In the genomic region with DNA sequence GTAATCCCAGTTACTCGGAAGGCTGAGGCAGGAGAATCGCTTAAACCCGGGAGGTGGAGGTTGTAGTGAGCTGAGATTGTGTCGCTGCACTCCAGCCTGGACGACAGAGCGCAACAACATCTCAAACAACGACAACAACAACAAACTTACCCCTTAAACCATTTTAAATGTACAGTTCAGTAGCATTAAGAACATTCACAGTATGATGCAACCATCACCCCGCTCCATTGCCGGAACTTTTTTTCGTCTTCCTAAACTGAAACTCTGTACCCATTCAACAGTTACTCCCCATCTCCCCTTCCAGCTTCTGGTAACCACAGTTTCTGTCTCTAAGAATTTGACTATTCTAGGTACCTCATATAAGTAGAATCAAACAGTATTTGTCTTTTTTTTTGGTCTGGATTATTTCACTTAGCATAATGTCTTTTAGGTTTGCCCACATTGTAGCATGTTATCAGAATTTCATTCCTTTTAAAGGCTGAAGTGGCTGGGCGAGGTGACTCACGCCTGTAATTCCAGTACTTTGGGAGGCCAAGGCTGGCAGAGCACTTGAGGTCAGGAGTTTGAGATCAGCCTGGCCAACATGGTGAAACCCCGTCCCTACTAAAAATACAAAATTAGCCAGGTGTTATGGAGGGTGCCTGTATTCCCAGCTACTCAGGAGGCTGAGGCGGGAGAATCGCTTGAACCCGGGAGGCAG, we compare ENCODE assay signal across 22 cellular contexts. TPM values are rescaled to one million over a fixed set of nuclear protein-coding genes. Genes with fewer than 3 reads are reported as not detected.
DNase-seq lines count a peak whose midpoint lies in the region; ATAC-seq lines count a peak whose summit lies in the region.
"Had no signal": no experiment of that assay in that cellular context is flagged by ENCODE, and none has a peak within 500 bp of the region (broad histone marks: within the 10 kb centered on the region; RNA-seq: fewer than 3 reads in every experiment).

No MANE protein-coding gene starts in this region.

- peaks cover 5% of the 10 kb centered on the region for H3K9me3 Mint-ChIP-seq in T-helper 2 cell treated with Interferon-gamma antibody and Interleukin-4, amounts not matched to agents 5 μg/mL and 100 μg/mL, for 36 hours
- H3K9me3 Mint-ChIP-seq in activated CD8-positive, alpha-beta T cell treated with anti-CD3 and anti-CD28 coated beads, Interleukin-2, amount 10 ng/mL, durations not matched to agents 7 days and 5 days (ENCODE audit: insufficient read depth) = peaks cover 11% of the 10 kb centered on the region

- no peak for DNase-seq in T-helper 2 cell treated with Interferon-gamma antibody and Interleukin-4, amounts not matched to agents 5 μg/mL and 100 μg/mL, for 36 hours (ENCODE audit: low spot score)
- DNase-seq in T-helper 2 cell (no peak), EL (peak; percentile 14), iris pigment epithelial cell (ENCODE audit: low read depth) (peak; percentile 15), COR-L47 (lab: John Stamatoyannopoulos, UW) (no peak), hepatic stellate cell (ENCODE audit: low spot score) (no peak)
- DNase-seq in activated CD8-positive, alpha-beta T cell treated with anti-CD3 and anti-CD28 coated beads, Interleukin-2, amount 10 ng/mL, durations not matched to agents 7 days and 5 days = no peak
- DNase-seq: Calu3; NCI-H1694; NCI-H748 treated with DMSO at 0.1 percent for 48 hours; occipital lobe; OCI-M1; SIG-M5; stimulated activated naive B cell treated with anti-CD40 and anti-IgM and Interleukin-4, amounts not matched to agents 10 μg/mL and 1 μg/mL and 100 μg/mL, for 72 hours; transverse colon; WERI-Rb-1 had no signal

- CTCF ChIA-PET in activated CD8-positive, alpha-beta T cell treated with anti-CD3 and anti-CD28 coated beads, Interleukin-2, amount 10 ng/mL, durations not matched to agents 7 days and 5 days (lab: Charles Lee) = interaction anchor here (4.6 to 13.9 kb wide), 4 partner anchors 21 to 41 kb away, joined by 58 to 232 read pairs (median 155); a partner anchor contains a TSS

- H3K4me1 Mint-ChIP-seq in T-helper 2 cell treated with Interferon-gamma antibody and Interleukin-4, amounts not matched to agents 5 μg/mL and 100 μg/mL, for 36 hours (ENCODE audit: low read depth) = peaks cover 54% of the 10 kb centered on the region
- peaks cover 69% of the 10 kb centered on the region for H3K4me1 Mint-ChIP-seq in activated CD8-positive, alpha-beta T cell treated with anti-CD3 and anti-CD28 coated beads, Interleukin-2, amount 10 ng/mL, durations not matched to agents 7 days and 5 days (ENCODE audit: low read depth)

- H3K27ac Mint-ChIP-seq in T-helper 2 cell treated with Interferon-gamma antibody and Interleukin-4, amounts not matched to agents 5 μg/mL and 100 μg/mL, for 36 hours = peak overlapping the region; percentile 73
- H3K27ac Mint-ChIP-seq in activated CD8-positive, alpha-beta T cell treated with anti-CD3 and anti-CD28 coated beads, Interleukin-2, amount 10 ng/mL, durations not matched to agents 7 days and 5 days = peak overlapping the region; percentile 85
- H3K27ac Mint-ChIP-seq: dendritic cell treated with granulocyte-macrophage colony-stimulating factor and Interleukin-4, amounts not matched to agents 40 ng/mL and 50 ng/mL, for 4 days had no signal

- no peaks in the 10 kb centered on the region for H3K27me3 Mint-ChIP-seq in T-helper 2 cell treated with Interferon-gamma antibody and Interleukin-4, amounts not matched to agents 5 μg/mL and 100 μg/mL, for 36 hours (ENCODE audit: low read depth)
- H3K27me3 Mint-ChIP-seq in activated CD8-positive, alpha-beta T cell treated with anti-CD3 and anti-CD28 coated beads, Interleukin-2, amount 10 ng/mL, durations not matched to agents 7 days and 5 days (ENCODE audit: low read depth) = no peaks in the 10 kb centered on the region

- POLR2A ChIA-PET in activated CD8-positive, alpha-beta T cell treated with anti-CD3 and anti-CD28 coated beads, Interleukin-2, amount 10 ng/mL, durations not matched to agents 7 days and 5 days (lab: Charles Lee) = interaction anchor here (0.6 to 11.3 kb wide), 4 partner anchors 22 to 86 kb away, joined by 3 to 431 read pairs (median 92); a partner anchor contains a TSS

- ATAC-seq in activated CD8-positive, alpha-beta T cell treated with anti-CD3 and anti-CD28 coated beads, Interleukin-2, amount 10 ng/mL, durations not matched to agents 7 days and 5 days = no peak
- ATAC-seq in GM19395 (IDR thresholded peaks at IDR 0.05; ENCODE audit: unreplicated experiment) = no peak
- ATAC-seq: stimulated activated naive B cell treated with anti-CD40 and anti-IgM and Interleukin-4, amounts not matched to agents 10 μg/mL and 1 μg/mL and 100 μg/mL, for 72 hours had no signal

- H3K36me3 Mint-ChIP-seq in T-helper 2 cell treated with Interferon-gamma antibody and Interleukin-4, amounts not matched to agents 5 μg/mL and 100 μg/mL, for 36 hours (ENCODE audit: low read depth) = peaks cover 62% of the 10 kb centered on the region
- peaks cover 95% of the 10 kb centered on the region for H3K36me3 Mint-ChIP-seq in activated CD8-positive, alpha-beta T cell treated with anti-CD3 and anti-CD28 coated beads, Interleukin-2, amount 10 ng/mL, durations not matched to agents 7 days and 5 days (ENCODE audit: low read depth)

- peak overlapping the region; percentile 31 for H3K4me3 Mint-ChIP-seq in T-helper 2 cell treated with Interferon-gamma antibody and Interleukin-4, amounts not matched to agents 5 μg/mL and 100 μg/mL, for 36 hours
- H3K4me3 Mint-ChIP-seq in activated CD8-positive, alpha-beta T cell treated with anti-CD3 and anti-CD28 coated beads, Interleukin-2, amount 10 ng/mL, durations not matched to agents 7 days and 5 days = peak overlapping the region; percentile 99
- H3K4me3 Mint-ChIP-seq: dendritic cell treated with granulocyte-macrophage colony-stimulating factor and Interleukin-4, amounts not matched to agents 40 ng/mL and 50 ng/mL, for 4 days; stimulated activated naive B cell treated with anti-CD40 and anti-IgM and Interleukin-4, amounts not matched to agents 10 μg/mL and 1 μg/mL and 100 μg/mL, for 72 hours had no signal

RNA-seq across cellular contexts. Expression of a gene that starts 19.6 kb away (rescaled TPM):
- total RNA-seq in activated CD8-positive, alpha-beta T cell treated with anti-CD3 and anti-CD28 coated beads, Interleukin-2, amount 10 ng/mL, durations not matched to agents 7 days and 5 days = 1 to 10 TPM; 6.3 to 6.4 TPM
- total RNA-seq: Calu3, cardiac muscle cell, G401, hepatocyte, lung, occipital lobe, transverse colon had no signal

Comparison
In these comparisons a context has a peak if more than half of its experiments do, and no peak if none do; other contexts are left out.
1. DNase-seq: peak in EL (single experiment) and iris pigment epithelial cell (single experiment); none in T-helper 2 cell treated with Interferon-gamma antibody and Interleukin-4, amounts not matched to agents 5 μg/mL and 100 μg/mL, for 36 hours (single experiment), T-helper 2 cell (0 of 5), activated CD8-positive, alpha-beta T cell treated with anti-CD3 and anti-CD28 coated beads, Interleukin-2, amount 10 ng/mL, durations not matched to agents 7 days and 5 days (single experiment), COR-L47 (single experiment) and hepatic stellate cell (single experiment).